In genomic region chr1:154325583-154326545, GRCh38 we compare ENCODE assay signal across 8 cellular contexts. TPM values are rescaled to one million over a fixed set of nuclear protein-coding genes. Genes with fewer than 3 reads are reported as not detected.
DNase-seq lines count a peak whose midpoint lies in the region; ATAC-seq and TF ChIP-seq lines count a peak whose summit lies in the region.

No MANE protein-coding gene starts in this region.

- H2BK20ac ChIP-seq in IMR-90 (ENCODE audit: low read depth, low read length), result peak overlapping the region; percentile 82

- peak overlapping the region; percentile 96 for H2BK120ac ChIP-seq in IMR-90 (ENCODE audit: low read depth, low read length)

- peaks cover 24 to 55% of the 10 kb centered on the region in 2 experiments for H3K79me1 ChIP-seq in IMR-90 (ENCODE audit: low read depth in 1 of 2, low read length in 2 of 2)

- H3K4me1 ChIP-seq in IMR-90 (ENCODE audit: control insufficient read depth, insufficient read depth, low read length) (peaks cover 22% of the 10 kb centered on the region), duodenal mucosa (ENCODE audit: control insufficient read depth in 1 of 2, insufficient read depth in 2 of 2, low read length in 2 of 2) (peaks cover 40 to 48% of the 10 kb centered on the region in 2 donors)

- H4K91ac ChIP-seq in IMR-90 (ENCODE audit: insufficient read depth, low read depth, low read length), result peak overlapping the region; percentile 93

- CTCF ChIA-PET in IMR-90 (lab: Yijun Ruan, JAX), result interaction anchor here (0.8 to 2.8 kb wide), 3 partner anchors 9 to 146 kb away, joined by 3 to 23 read pairs (median 6); no protein-coding TSS in a partner anchor

- peak; percentile 91 for TF ChIP-seq POLR2A in IMR-90 (IDR thresholded peaks at IDR 0.05; ENCODE audit: low read depth, low read length)

- H3K9ac ChIP-seq in IMR-90 (ENCODE audit: low read depth, low read length) (peak overlapping the region; percentile 82), duodenal mucosa (ENCODE audit: low read depth in 1 of 2, low read length in 2 of 2) (peak overlapping the region; percentile 51 to 63)

- peaks cover 27% of the 10 kb centered on the region; the same call in 1 of the 2 replicates for H4K20me1 ChIP-seq in IMR-90 (ENCODE audit: insufficient read depth, low read length)

- H3K9me3 ChIP-seq in IMR-90 (ENCODE audit: control insufficient read depth, insufficient read depth, low read length), result no peaks in the 10 kb centered on the region
- H3K9me3 ChIP-seq in duodenal mucosa (ENCODE audit: control insufficient read depth in 1 of 2, low read length in 2 of 2), result no peaks in the 10 kb centered on the region

- peaks cover 23% of the 10 kb centered on the region for H3K9me1 ChIP-seq in IMR-90 (ENCODE audit: insufficient read depth, low read length)

- peak; percentile 80 for TF ChIP-seq CTCF in IMR-90 (conservative IDR thresholded peaks at IDR 0.05; ENCODE audit: low read depth, low read length)

- H3K56ac ChIP-seq in IMR-90 (ENCODE audit: extremely low read depth, insufficient read depth, low read length), result peak overlapping the region; percentile 89; the same call in 1 of the 2 replicates

- H3K4me2 ChIP-seq in IMR-90 (ENCODE audit: low read depth, low read length), result peak overlapping the region; percentile 96

- in situ Hi-C loops in IMR-90 (cut with MboI; ENCODE audit: low sequenced_read_pairs), result no loop called here

- BruUV-seq in IMR-90 (replicated peaks; lab: Mats Ljungman, UMichigan), result no TSS peak

- peaks cover 15% of the 10 kb centered on the region; the same call in 1 of the 2 replicates for H3K27me3 ChIP-seq in IMR-90 (ENCODE audit: control insufficient read depth, insufficient read depth, low read length)
- H3K27me3 ChIP-seq in duodenal mucosa (ENCODE audit: control insufficient read depth in 1 of 2, insufficient read depth in 2 of 2, low read length in 2 of 2), result peaks cover 17 to 19% of the 10 kb centered on the region in 2 donors

- H3K4ac ChIP-seq in IMR-90 (ENCODE audit: low read depth, low read length), result peak overlapping the region; percentile 100

- WGBS in IMR-90 (ENCODE audit: extremely low coverage in 2 of 2, insufficient read length in 1 of 2), 2 experiments, result 0% methylated on average over 34 of the region's 63 CpGs; no CpG with 5 or more reads in 1 of the 2 experiments

- H3K27ac ChIP-seq in IMR-90 (ENCODE audit: insufficient read depth, low read length) (peak overlapping the region; percentile 88), duodenal mucosa (ENCODE audit: low read depth, low read length) (peak overlapping the region; percentile 70)

- dilution Hi-C loops in IMR-90 (cut with HindIII; ENCODE audit: low sequenced_read_pairs, unreplicated experiment), result no loop called here

- H3K23ac ChIP-seq in IMR-90 (ENCODE audit: low read depth, low read length), result peak overlapping the region; percentile 100

- peaks cover 9% of the 10 kb centered on the region for H3K36me3 ChIP-seq in IMR-90 (ENCODE audit: control insufficient read depth, insufficient read depth, low read length)
- peaks cover 0 to 3% of the 10 kb centered on the region in 2 donors for H3K36me3 ChIP-seq in duodenal mucosa (ENCODE audit: control insufficient read depth in 1 of 2, insufficient read depth in 2 of 2, low read length in 2 of 2)

- H3K4me3 ChIP-seq in IMR-90 (ENCODE audit: insufficient read depth, low read depth, low read length), result peak overlapping the region; percentile 77
- peak overlapping the region; percentile 59 to 73 for H3K4me3 ChIP-seq in duodenal mucosa (ENCODE audit: low read depth in 1 of 2, low read length in 2 of 2)

- peak; percentile 57 for ATAC-seq in IMR-90 (ENCODE audit: low read depth)
- peak; percentile 33 for ATAC-seq in left lobe of liver
- no peak for ATAC-seq in GM21717 (IDR thresholded peaks at IDR 0.05; ENCODE audit: unreplicated experiment)

- POLR2A ChIA-PET in IMR-90 (lab: Charles Lee; ENCODE audit: unreplicated experiment), result interaction anchor here (0.6 to 1.0 kb wide), 2 partner anchors 9 to 78 kb away, joined by 7 to 9 read pairs; no protein-coding TSS in a partner anchor

- peak overlapping the region; percentile 66 for H3K18ac ChIP-seq in IMR-90 (ENCODE audit: low read depth, low read length)

- peak overlapping the region; percentile 68 for H4K5ac ChIP-seq in IMR-90 (ENCODE audit: low read depth, low read length)

- H4K8ac ChIP-seq in IMR-90 (ENCODE audit: low read depth in 2 of 2, low read length in 2 of 2), result peak overlapping the region; percentile 81 to 92

- intact Hi-C loops in IMR-90 (cut with micrococcal nuclease), result loop anchor here (1.0 to 5.0 kb wide), 4 partner anchors 9 to 221 kb away; partner anchors contain the start of gene HAX1

- peak overlapping the region; percentile 100 for H3K14ac ChIP-seq in IMR-90 (replicated peaks; ENCODE audit: low read depth, low read length)

- H2AK9ac ChIP-seq in IMR-90 (replicated peaks; ENCODE audit: low read depth, low read length, poor library complexity), result peak overlapping the region; percentile 100

- DNase-seq in NCI-H2196 (lab: John Stamatoyannopoulos, UW; ENCODE audit: unreplicated experiment) (peak; percentile 10), NCI-H2196 treated with DMSO at 0.1 percent for 48 hours (lab: John Stamatoyannopoulos, UW; ENCODE audit: unreplicated experiment) (no peak), IMR-90 (peak; percentile 89), T-helper 9 cell (peak; percentile 47), left lobe of liver (ENCODE audit: low spot score) (no peak)
- DNase-seq in stimulated activated CD4-positive, alpha-beta T cell treated with anti-CD3 and anti-CD28 coated beads, Interleukin-1b, Interleukin-23, amount 100 ng/mL, for 48 hours, result peak; percentile 42

- peak; percentile 56 for TF ChIP-seq RAD21 in IMR-90 (IDR thresholded peaks at IDR 0.05; ENCODE audit: low read length)

- peak overlapping the region; percentile 62; the same call in 1 of the 3 replicates for H2BK15ac ChIP-seq in IMR-90 (ENCODE audit: low read depth, low read length)

- H2AK5ac ChIP-seq in IMR-90 (ENCODE audit: low read depth, low read length), result peak overlapping the region; percentile 97

- H2BK5ac ChIP-seq in IMR-90 (ENCODE audit: low read depth, low read length, poor library complexity, severe bottlenecking), result peak overlapping the region; percentile 90

- H2AFZ ChIP-seq in IMR-90 (replicated peaks; ENCODE audit: low read length, poor library complexity), result peak overlapping the region; percentile 87

TF ChIP-seq in IMR-90, 13 proteins besides CTCF, POLR2A, EP300 and RAD21:
- TF ChIP-seq USF2 (IDR thresholded peaks at IDR 0.05; ENCODE audit: low read depth, low read length) (0 out of 2 replicates have a peak, but pooled peaks have one; percentile 12), SMC3 (IDR thresholded peaks at IDR 0.05; ENCODE audit: low read depth, low read length) (peak; percentile 23; the same call in 1 of the 2 replicates), MXI1 (IDR thresholded peaks at IDR 0.05; ENCODE audit: borderline replicate concordance, low read depth, low read length) (peak; percentile 63; the same call in 1 of the 2 replicates), ELK1 (IDR thresholded peaks at IDR 0.05; ENCODE audit: borderline replicate concordance, low read depth, low read length) (no peak), BHLHE40 (IDR thresholded peaks at IDR 0.05; ENCODE audit: low read depth, low read length) (no peak), MAZ (IDR thresholded peaks at IDR 0.05; ENCODE audit: borderline replicate concordance, low read depth, low read length) (no peak)

RNA-seq across cellular contexts. Expression of gene ATP8B2, which starts 0.5 kb away (rescaled TPM):
- 91.0 and 91.9 TPM in 2 replicates for total RNA-seq in IMR-90 (2012; rRNA removed)
- 79.4 and 86.1 TPM in 2 replicates for polyA plus RNA-seq in IMR-90 (2012; rRNA removed)
- 44.9 and 89.2 TPM in 2 replicates for polyA plus RNA-seq in IMR-90 (2012; cell fraction: cytosol; rRNA removed)
- 90.5 and 239 TPM in 2 replicates for polyA plus RNA-seq in IMR-90 (2012; cell fraction: nucleus; rRNA removed; ENCODE audit: low replicate concordance)
- 4.4 TPM for total RNA-seq in left lobe of liver

RNA-seq across cellular contexts. Expression of gene AQP10, which starts 5.0 kb away (rescaled TPM):
- total RNA-seq in IMR-90 (2012; rRNA removed), result not detected in 2 replicates
- not detected in 2 replicates for polyA plus RNA-seq in IMR-90 (2012; rRNA removed)
- polyA plus RNA-seq in IMR-90 (2012; cell fraction: cytosol; rRNA removed), result not detected in 2 replicates
- not detected in 2 replicates for polyA plus RNA-seq in IMR-90 (2012; cell fraction: nucleus; rRNA removed; ENCODE audit: low replicate concordance)
- not detected for total RNA-seq in left lobe of liver

RNA-seq across cellular contexts. Expression of gene HAX1, which starts 53.4 kb away (rescaled TPM):
- total RNA-seq in IMR-90 (2012; rRNA removed) (140 and 146 TPM in 2 replicates), left lobe of liver (41.6 TPM)
- 117 TPM in 2 replicates for polyA plus RNA-seq in IMR-90 (2012; rRNA removed)
- 57.8 and 129 TPM in 2 replicates for polyA plus RNA-seq in IMR-90 (2012; cell fraction: cytosol; rRNA removed)
- polyA plus RNA-seq in IMR-90 (2012; cell fraction: nucleus; rRNA removed; ENCODE audit: low replicate concordance), result 51.3 and 98.5 TPM in 2 replicates

Comparison
In these comparisons a context has a peak if more than half of its experiments do, and no peak if none do; other contexts are left out.
1. DNase-seq: peak in NCI-H2196 (single experiment), IMR-90 (single experiment), T-helper 9 cell (single experiment) and stimulated activated CD4-positive, alpha-beta T cell treated with anti-CD3 and anti-CD28 coated beads, Interleukin-1b, Interleukin-23, amount 100 ng/mL, for 48 hours (single experiment); none in NCI-H2196 treated with DMSO at 0.1 percent for 48 hours (single experiment) and left lobe of liver (single experiment).
2. RNA of gene ATP8B2, which starts 0.5 kb away (total RNA-seq): 91.0 to 91.9 TPM in IMR-90; 4.4 TPM in left lobe of liver (single experiment); every median in the first group is over 10 times any median in the second.